12 cellular contexts compared by ENCODE assay signal in genomic region chr6:138957484-138957883, GRCh38. TPM values are rescaled to one million over a fixed set of nuclear protein-coding genes. Genes with fewer than 3 reads are reported as not detected.
DNase-seq lines count a peak whose midpoint lies in the region; ATAC-seq and TF ChIP-seq lines count a peak whose summit lies in the region.
"Had no signal": no experiment of that assay in that cellular context is flagged by ENCODE, and none has a peak within 500 bp of the region (broad histone marks: within the 10 kb centered on the region; RNA-seq: fewer than 3 reads in every experiment).

No MANE protein-coding gene starts in this region.

- H3K36me3 ChIP-seq in colonic mucosa (no peaks in the 10 kb centered on the region), mucosa of descending colon (ENCODE audit: low read depth) (no peaks in the 10 kb centered on the region)

- H3K4me1 ChIP-seq in colonic mucosa (peaks cover 4% of the 10 kb centered on the region), mucosa of descending colon (ENCODE audit: low read depth) (no peaks in the 10 kb centered on the region)

- no peak overlapping the region for H3K4me3 Mint-ChIP-seq in CD4-positive, alpha-beta T cell
- H3K4me3 Mint-ChIP-seq: activated naive CD8-positive, alpha-beta T cell treated with anti-CD3 and anti-CD28 coated beads, Interleukin-2, amount 50 U/mL, for 24 hours had no signal

- H3K9ac ChIP-seq in colonic mucosa (ENCODE audit: low read depth in 2 of 2, low read length in 2 of 2), result no peak overlapping the region

- H3K27ac ChIP-seq in CD4-positive, alpha-beta T cell (ENCODE audit: low read depth, low read length), result no peak overlapping the region
- H3K27ac ChIP-seq in colonic mucosa, result peak overlapping the region; percentile 40
- H3K27ac ChIP-seq: epithelial cell of prostate had no signal

- no peaks in the 10 kb centered on the region for H3K9me3 ChIP-seq in CD4-positive, alpha-beta T cell (ENCODE audit: control insufficient read depth, low read length)
- no peaks in the 10 kb centered on the region for H3K9me3 ChIP-seq in colonic mucosa
- H3K9me3 ChIP-seq in mucosa of descending colon, result no peaks in the 10 kb centered on the region

- ATAC-seq in CD4-positive, alpha-beta T cell (ENCODE audit: poor library complexity), result no peak
- ATAC-seq in mucosa of descending colon, result peak; percentile 91
- no peak for ATAC-seq in HG02884 (IDR thresholded peaks at IDR 0.05; ENCODE audit: unreplicated experiment)
- ATAC-seq: activated naive CD8-positive, alpha-beta T cell treated with anti-CD3 and anti-CD28 coated beads, Interleukin-2, amount 50 U/mL, for 24 hours had no signal

- CTCF ChIA-PET in CD4-positive, alpha-beta T cell (lab: Charles Lee), result no interaction called here

- no peaks in the 10 kb centered on the region for H3K27me3 Mint-ChIP-seq in CD4-positive, alpha-beta T cell
- H3K27me3 Mint-ChIP-seq: activated naive CD8-positive, alpha-beta T cell treated with anti-CD3 and anti-CD28 coated beads, Interleukin-2, amount 50 U/mL, for 24 hours; CD4-positive, alpha-beta memory T cell had no signal

- no peaks in the 10 kb centered on the region for H3K9me3 Mint-ChIP-seq in CD4-positive, alpha-beta T cell
- H3K9me3 Mint-ChIP-seq: activated naive CD8-positive, alpha-beta T cell treated with anti-CD3 and anti-CD28 coated beads, Interleukin-2, amount 50 U/mL, for 24 hours had no signal

- POLR2A ChIA-PET in CD4-positive, alpha-beta T cell (lab: Charles Lee), result no interaction called here

- TF ChIP-seq POLR2A in NB4 (IDR thresholded peaks at IDR 0.05; ENCODE audit: extremely low read depth, insufficient read length), result no peak

- DNase-seq in CD4-positive, alpha-beta T cell, result no peak
- DNase-seq in NB4 (ENCODE audit: low read depth) (peak; percentile 77), colonic mucosa (peak; percentile 32), mucosa of descending colon (peak in 1 of 3 donors; percentile 21), RKO (ENCODE audit: low spot score) (no peak), KG1 (lab: John Stamatoyannopoulos, UW) (no peak)
- no peak for DNase-seq in activated CD4-positive, alpha-beta T cell treated with anti-CD3 and anti-CD28 coated beads, Interleukin-2, amount 50 U/mL, for 48 hours
- DNase-seq: activated naive CD8-positive, alpha-beta T cell treated with anti-CD3 and anti-CD28 coated beads, Interleukin-2, amount 50 U/mL, for 24 hours; CD4-positive, alpha-beta memory T cell; SHP77 treated with DMSO at 0.1 percent for 48 hours had no signal

- H3K27me3 ChIP-seq in CD4-positive, alpha-beta T cell (ENCODE audit: control insufficient read depth, insufficient read depth, low read length), result no peaks in the 10 kb centered on the region
- no peaks in the 10 kb centered on the region for H3K27me3 ChIP-seq in colonic mucosa

- no peaks in the 10 kb centered on the region for H3K36me3 Mint-ChIP-seq in CD4-positive, alpha-beta T cell (ENCODE audit: low read depth)

- intact Hi-C loops in CD4-positive, alpha-beta T cell (cut with DNase I, micrococcal nuclease), result no loop called here
- intact Hi-C loops in colonic mucosa (cut with DNase I), result no loop called here
- intact Hi-C loops in mucosa of descending colon (cut with DNase I, micrococcal nuclease), result no loop called here

- H3K27ac Mint-ChIP-seq in CD4-positive, alpha-beta T cell, result peak overlapping the region; percentile 5

- H3K4me3 ChIP-seq in NB4 (ENCODE audit: low read depth, low read length) (no peak overlapping the region), colonic mucosa (no peak overlapping the region), mucosa of descending colon (no peak overlapping the region)

- peaks cover 84% of the 10 kb centered on the region for H3K4me1 Mint-ChIP-seq in CD4-positive, alpha-beta T cell (ENCODE audit: low read depth)

- no peak for TF ChIP-seq CTCF in CD4-positive, alpha-beta T cell (IDR thresholded peaks at IDR 0.05)
- TF ChIP-seq CTCF in NB4 (IDR thresholded peaks at IDR 0.05; ENCODE audit: low read depth, low read length) (no peak), colonic mucosa (IDR thresholded peaks at IDR 0.05) (no peak), mucosa of descending colon (IDR thresholded peaks at IDR 0.05) (no peak)

RNA-seq across cellular contexts. Expression of gene REPS1, which starts 30.6 kb away (rescaled TPM):
- 10 to 100 TPM; 54.0 to 56.6 TPM for total RNA-seq in CD4-positive, alpha-beta T cell
- total RNA-seq in colonic mucosa (10 to 100 TPM; 36.1 to 37.3 TPM), mucosa of descending colon (10 to 100 TPM; 31.4 to 42.4 (median 33.6) TPM)

Comparison
In these comparisons a context has a peak if more than half of its experiments do, and no peak if none do; other contexts are left out.
1. DNase-seq: peak in NB4 (single experiment) and colonic mucosa (single experiment); none in CD4-positive, alpha-beta T cell (0 of 10), RKO (single experiment), activated CD4-positive, alpha-beta T cell treated with anti-CD3 and anti-CD28 coated beads, Interleukin-2, amount 50 U/mL, for 48 hours (0 of 2) and KG1 (single experiment).